Comparison of ENCODE assay signal across 21 cellular contexts in the genomic region with DNA sequence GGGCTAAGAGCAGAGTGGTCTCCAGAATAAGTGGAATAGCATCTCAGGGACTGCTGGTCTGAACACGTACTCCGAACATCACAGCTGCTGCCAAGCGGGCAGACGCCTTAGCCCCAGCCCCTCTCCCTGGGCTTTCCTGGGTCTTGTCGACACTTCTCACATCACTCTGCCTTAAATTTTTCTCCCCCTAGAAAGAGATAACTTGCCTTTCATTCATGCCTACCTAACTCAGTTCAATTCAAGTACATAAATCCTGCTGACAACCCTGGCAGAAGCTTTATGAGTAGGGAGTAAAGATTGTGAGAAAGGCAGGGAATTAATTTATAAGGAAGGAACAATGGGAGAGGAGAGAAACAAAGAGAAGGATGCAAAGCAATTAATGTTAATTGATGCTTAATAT.
"Had no signal": no experiment of that assay in that cellular context is flagged by ENCODE, and none has a peak within 500 bp of the region (broad histone marks: within the 10 kb centered on the region; RNA-seq: fewer than 3 reads in every experiment).

No MANE protein-coding gene starts in this region.

- H3K36me3 Mint-ChIP-seq: activated CD4-positive, alpha-beta memory T cell treated with anti-CD3 and anti-CD28 coated beads for 36 hours; activated naive CD8-positive, alpha-beta T cell; T-cell had no signal

- DNase-seq: activated CD4-positive, alpha-beta memory T cell treated with anti-CD3 and anti-CD28 coated beads for 36 hours; activated CD4-positive, alpha-beta T cell treated with anti-CD3 and anti-CD28 coated beads, Interleukin-2, amount 10 ng/mL, durations not matched to agents 7 days and 5 days; activated CD4-positive, CD25-positive, alpha-beta regulatory T cell; activated CD8-positive, alpha-beta memory T cell treated with anti-CD3 and anti-CD28 coated beads for 24 hours; activated effector memory CD4-positive, alpha-beta T cell treated with anti-CD3 and anti-CD28 coated beads, Interleukin-2, amount 50 U/mL, for 16 hours; activated naive CD4-positive, alpha-beta T cell treated with anti-CD3 and anti-CD28 coated beads for 36 hours; activated T-cell treated with anti-CD3 and anti-CD28 coated beads, Interleukin-2, amount 50 U/mL, for 4 hours; brain microvascular endothelial cell; Kasumi-1; KBM-7; NCI-H2029 treated with DMSO at 0.1 percent for 48 hours; NCI-H524 treated with DMSO at 0.1 percent for 48 hours; NCI-H774; RPMI8226; T-cell; T-helper 2 cell; T1000 had no signal

- H3K9me3 Mint-ChIP-seq: activated CD4-positive, alpha-beta memory T cell treated with anti-CD3 and anti-CD28 coated beads for 36 hours; activated naive CD4-positive, alpha-beta T cell treated with anti-CD3 and anti-CD28 coated beads for 36 hours; T-cell had no signal

- H3K27me3 ChIP-seq: brain microvascular endothelial cell, cardiac muscle cell had no signal

- H3K4me1 Mint-ChIP-seq: activated CD4-positive, alpha-beta T cell treated with anti-CD3 and anti-CD28 coated beads, Interleukin-2, amount 10 ng/mL, durations not matched to agents 7 days and 5 days; T-cell had no signal

- H3K36me3 ChIP-seq: brain microvascular endothelial cell, cardiac muscle cell had no signal

- H3K27ac ChIP-seq: brain microvascular endothelial cell, cardiac muscle cell, SK-N-MC had no signal

- ATAC-seq: activated T-cell treated with anti-CD3 and anti-CD28 coated beads, Interleukin-2, amount 50 U/mL, for 4 hours; Right ventricle myocardium inferior; T-cell had no signal

- H3K27ac Mint-ChIP-seq: activated CD4-positive, alpha-beta memory T cell treated with anti-CD3 and anti-CD28 coated beads for 36 hours; activated CD4-positive, alpha-beta T cell treated with anti-CD3 and anti-CD28 coated beads, Interleukin-2, amount 10 ng/mL, durations not matched to agents 7 days and 5 days; activated naive CD4-positive, alpha-beta T cell treated with anti-CD3 and anti-CD28 coated beads for 36 hours; activated naive CD8-positive, alpha-beta T cell; T-cell had no signal

- H3K4me3 ChIP-seq: cardiac muscle cell, SK-N-MC had no signal

- H3K4me3 Mint-ChIP-seq: activated CD4-positive, alpha-beta memory T cell treated with anti-CD3 and anti-CD28 coated beads for 36 hours; activated CD4-positive, alpha-beta T cell treated with anti-CD3 and anti-CD28 coated beads, Interleukin-2, amount 10 ng/mL, durations not matched to agents 7 days and 5 days; activated naive CD4-positive, alpha-beta T cell treated with anti-CD3 and anti-CD28 coated beads for 36 hours; activated naive CD8-positive, alpha-beta T cell; activated T-cell treated with anti-CD3 and anti-CD28 coated beads, Interleukin-2, amount 50 U/mL, for 4 hours; T-cell had no signal
